In genomic region chr10:94107191-94107590, GRCh38 we compare ENCODE assay signal across 37 cellular contexts.
"Had no signal": no experiment of that assay in that cellular context is flagged by ENCODE, and none has a peak within 500 bp of the region (broad histone marks: within the 10 kb centered on the region; RNA-seq: fewer than 3 reads in every experiment).

No MANE protein-coding gene starts in this region.

- H3K9me3 Mint-ChIP-seq: activated CD4-positive, alpha-beta memory T cell treated with anti-CD3 and anti-CD28 coated beads, Interleukin-2, amount 10 ng/mL, durations not matched to agents 7 days and 5 days; activated naive CD8-positive, alpha-beta T cell treated with anti-CD3 and anti-CD28 coated beads for 36 hours; activated T-helper 17 cell treated with anti-CD3 and anti-CD28 coated beads, Interleukin-2, amount 50 U/mL, for 72 hours; T-cell had no signal

- H3K36me3 ChIP-seq: breast epithelium, Peyer's patch, SJSA1 had no signal

- H3K4me1 ChIP-seq: breast epithelium had no signal

- H3K9ac ChIP-seq: KMS-11, SK-N-SH had no signal

- H3K4me3 ChIP-seq: breast epithelium, Peyer's patch, SJSA1 had no signal

- H3K4me1 Mint-ChIP-seq: activated naive CD8-positive, alpha-beta T cell treated with anti-CD3 and anti-CD28 coated beads for 36 hours; activated T-helper 17 cell treated with anti-CD3 and anti-CD28 coated beads, Interleukin-2, amount 50 U/mL, for 72 hours; T-cell; T-helper 17 cell had no signal

- H3K4me3 Mint-ChIP-seq: activated CD4-positive, alpha-beta memory T cell treated with anti-CD3 and anti-CD28 coated beads, Interleukin-2, amount 10 ng/mL, durations not matched to agents 7 days and 5 days; activated CD8-positive, alpha-beta memory T cell treated with anti-CD3 and anti-CD28 coated beads, Interleukin-2, amount 10 ng/mL, durations not matched to agents 7 days and 5 days; activated naive CD8-positive, alpha-beta T cell treated with anti-CD3 and anti-CD28 coated beads for 36 hours; activated T-helper 17 cell treated with anti-CD3 and anti-CD28 coated beads, Interleukin-2, amount 50 U/mL, for 72 hours; T-cell; T-helper 17 cell had no signal

- H3K27ac ChIP-seq: breast epithelium, KMS-11, Peyer's patch, SJSA1, VCaP had no signal

- H3K27me3 Mint-ChIP-seq: T-helper 17 cell had no signal

- H3K27me3 ChIP-seq: breast epithelium, Peyer's patch, SJSA1 had no signal

- H3K9me3 ChIP-seq: breast epithelium, Peyer's patch, SJSA1, SK-N-SH had no signal

- DNase-seq: activated CD4-positive, alpha-beta memory T cell treated with anti-CD3 and anti-CD28 coated beads, Interleukin-2, amount 10 ng/mL, durations not matched to agents 7 days and 5 days; activated CD4-positive, alpha-beta T cell treated with anti-CD3 and anti-CD28 coated beads for 1 hour; activated CD4-positive, alpha-beta T cell treated with anti-CD3 and anti-CD28 coated beads for 48 hours; activated CD4-positive, CD25-positive, alpha-beta regulatory T cell; activated CD8-positive, alpha-beta memory T cell treated with anti-CD3 and anti-CD28 coated beads for 24 hours; activated CD8-positive, alpha-beta memory T cell treated with anti-CD3 and anti-CD28 coated beads, Interleukin-2, amount 10 ng/mL, durations not matched to agents 7 days and 5 days; activated CD8-positive, alpha-beta memory T cell treated with anti-CD3 and anti-CD28 coated beads, Interleukin-2, amount 50 U/mL, for 48 hours; activated effector memory CD4-positive, alpha-beta T cell treated with anti-CD3 and anti-CD28 coated beads, Interleukin-2, amount 50 U/mL, for 16 hours; activated naive CD4-positive, alpha-beta T cell; activated naive CD4-positive, alpha-beta T cell treated with anti-CD3 and anti-CD28 coated beads, Interleukin-2, amount 50 U/mL, for 16 hours; activated naive CD8-positive, alpha-beta T cell treated with anti-CD3 and anti-CD28 coated beads for 36 hours; activated T-cell treated with anti-CD3 and anti-CD28 coated beads, Interleukin-2, amount 50 U/mL, for 48 hours; amniotic stem cell; aorta; MM.1S; MV-4-11; NCI-H1092; NCI-H1436 treated with DMSO at 0.1 percent for 48 hours; NCI-H1694 treated with DMSO at 0.1 percent for 48 hours; NCI-H2029; NCI-H2171; NCI-H446; NCI-H510A treated with DMSO at 0.1 percent for 48 hours; NCI-H526 treated with DMSO at 0.1 percent for 48 hours; NCI-H774; Peyer's patch; RPMI8226; SHP77 treated with DMSO at 0.1 percent for 48 hours; SK-N-SH; T-cell; T-helper 17 cell; T-helper 9 cell had no signal

- H3K4me2 ChIP-seq: KMS-11, SK-N-SH had no signal

- H3K36me3 Mint-ChIP-seq: activated CD8-positive, alpha-beta memory T cell treated with anti-CD3 and anti-CD28 coated beads, Interleukin-2, amount 10 ng/mL, durations not matched to agents 7 days and 5 days; activated naive CD8-positive, alpha-beta T cell treated with anti-CD3 and anti-CD28 coated beads for 36 hours; T-cell had no signal

- H3K27ac Mint-ChIP-seq: activated CD4-positive, alpha-beta memory T cell treated with anti-CD3 and anti-CD28 coated beads, Interleukin-2, amount 10 ng/mL, durations not matched to agents 7 days and 5 days; activated CD8-positive, alpha-beta memory T cell treated with anti-CD3 and anti-CD28 coated beads, Interleukin-2, amount 10 ng/mL, durations not matched to agents 7 days and 5 days; activated naive CD8-positive, alpha-beta T cell treated with anti-CD3 and anti-CD28 coated beads for 36 hours; activated T-helper 17 cell treated with anti-CD3 and anti-CD28 coated beads, Interleukin-2, amount 50 U/mL, for 72 hours; T-cell; T-helper 17 cell had no signal

- ATAC-seq: activated CD8-positive, alpha-beta memory T cell treated with anti-CD3 and anti-CD28 coated beads, Interleukin-2, amount 10 ng/mL, durations not matched to agents 7 days and 5 days; T-cell; T-helper 17 cell had no signal
